12 cellular contexts compared by ENCODE assay signal in genomic region chr11:70205766-70206165, GRCh38. TPM values are rescaled to one million over a fixed set of nuclear protein-coding genes. Genes with fewer than 3 reads are reported as not detected.
DNase-seq lines count a peak whose midpoint lies in the region; ATAC-seq and TF ChIP-seq lines count a peak whose summit lies in the region.
"Had no signal": no experiment of that assay in that cellular context is flagged by ENCODE, and none has a peak within 500 bp of the region (broad histone marks: within the 10 kb centered on the region; RNA-seq: fewer than 3 reads in every experiment).

No MANE protein-coding gene starts in this region.

- intact Hi-C loops in activated T-helper 1 cell treated with anti-CD3 and anti-CD28 coated beads, Interleukin-12 subunit alpha, Interleukin-12 subunit beta, Interleukin-2, Interleukin-4 antibody, amounts not matched to agents 30 ng/mL and 10 ng/mL and 1 ng/mL, durations not matched to agents 14 hours and 24 hours and 36 hours (cut with micrococcal nuclease): loop anchor here (2.0 kb wide), 1 partner anchor 193 kb away; the partner anchor contains the start of gene CTTN

- peak overlapping the region; percentile 64 for H3K27ac Mint-ChIP-seq in stimulated activated naive CD8-positive, alpha-beta T cell treated with anti-CD3 and anti-CD28 coated beads, Interleukin-15, Interleukin-2, amounts not matched to agents 100 ng/mL and 50 ng/mL, for 24 hours
- peak overlapping the region; percentile 99 for H3K27ac Mint-ChIP-seq in activated T-helper 1 cell treated with anti-CD3 and anti-CD28 coated beads, Interleukin-12 subunit alpha, Interleukin-12 subunit beta, Interleukin-2, Interleukin-4 antibody, amounts not matched to agents 30 ng/mL and 10 ng/mL and 1 ng/mL, durations not matched to agents 14 hours and 24 hours and 36 hours
- H3K27ac Mint-ChIP-seq in immature natural killer cell: peak overlapping the region; percentile 59 to 97 (median 96)
- H3K27ac Mint-ChIP-seq: progenitor cell of endocrine pancreas had no signal

- no peaks in the 10 kb centered on the region for H3K27me3 ChIP-seq in foreskin keratinocyte
- H3K27me3 ChIP-seq: BE2C had no signal

- ATAC-seq in stimulated activated naive CD8-positive, alpha-beta T cell treated with anti-CD3 and anti-CD28 coated beads, Interleukin-15, Interleukin-2, amounts not matched to agents 100 U/mL and 50 U/mL, for 24 hours: no peak
- no peak for ATAC-seq in GM18861 (IDR thresholded peaks at IDR 0.05; ENCODE audit: unreplicated experiment)
- ATAC-seq in foreskin keratinocyte: no peak

- H3K4me1 Mint-ChIP-seq in stimulated activated naive CD8-positive, alpha-beta T cell treated with anti-CD3 and anti-CD28 coated beads, Interleukin-15, Interleukin-2, amounts not matched to agents 100 ng/mL and 50 ng/mL, for 24 hours (ENCODE audit: low read depth): peaks cover 63% of the 10 kb centered on the region
- peaks cover 49% of the 10 kb centered on the region for H3K4me1 Mint-ChIP-seq in activated T-helper 1 cell treated with anti-CD3 and anti-CD28 coated beads, Interleukin-12 subunit alpha, Interleukin-12 subunit beta, Interleukin-2, Interleukin-4 antibody, amounts not matched to agents 30 ng/mL and 10 ng/mL and 1 ng/mL, durations not matched to agents 14 hours and 24 hours and 36 hours (ENCODE audit: low read depth)
- peaks cover 41 to 62% of the 10 kb centered on the region in 2 donors for H3K4me1 Mint-ChIP-seq in immature natural killer cell

- H3K27ac ChIP-seq in foreskin keratinocyte: no peak overlapping the region

- no peaks in the 10 kb centered on the region for H3K4me1 ChIP-seq in foreskin keratinocyte

- H3K27me3 Mint-ChIP-seq in stimulated activated naive CD8-positive, alpha-beta T cell treated with anti-CD3 and anti-CD28 coated beads, Interleukin-15, Interleukin-2, amounts not matched to agents 100 ng/mL and 50 ng/mL, for 24 hours: no peaks in the 10 kb centered on the region
- H3K27me3 Mint-ChIP-seq in activated T-helper 1 cell treated with anti-CD3 and anti-CD28 coated beads, Interleukin-12 subunit alpha, Interleukin-12 subunit beta, Interleukin-2, Interleukin-4 antibody, amounts not matched to agents 30 ng/mL and 10 ng/mL and 1 ng/mL, durations not matched to agents 14 hours and 24 hours and 36 hours (ENCODE audit: insufficient read depth): peaks cover 2% of the 10 kb centered on the region
- H3K27me3 Mint-ChIP-seq in immature natural killer cell (ENCODE audit: low read depth in 3 of 3): peaks cover 12 to 23% (median 22%) of the 10 kb centered on the region in 3 donors
- H3K27me3 Mint-ChIP-seq: progenitor cell of endocrine pancreas had no signal

- no peak for DNase-seq in stimulated activated naive CD8-positive, alpha-beta T cell treated with anti-CD3 and anti-CD28 coated beads, Interleukin-15, Interleukin-2, amounts not matched to agents 100 U/mL and 50 U/mL, for 24 hours
- peak; percentile 6 for DNase-seq in activated T-helper 1 cell treated with anti-CD3 and anti-CD28 coated beads, Interleukin-12 subunit alpha, Interleukin-12 subunit beta, Interleukin-2, Interleukin-4 antibody, amounts not matched to agents 30 ng/mL and 10 ng/mL and 1 ng/mL, durations not matched to agents 14 hours and 24 hours and 36 hours (ENCODE audit: low spot score)
- DNase-seq in immature natural killer cell: no peak
- DNase-seq in NCI-H2081 (lab: John Stamatoyannopoulos, UW): no peak
- DNase-seq in NCI-H345 (lab: John Stamatoyannopoulos, UW): no peak
- no peak for DNase-seq in foreskin keratinocyte
- DNase-seq: activated CD4-positive, CD25-positive, alpha-beta regulatory T cell treated with anti-CD3 and anti-CD28 coated beads, Interleukin-2, amount 50 U/mL, for 72 hours; BE2C; NCI-H2171 treated with DMSO at 0.1 percent for 48 hours had no signal

- no peaks in the 10 kb centered on the region for H3K9me3 Mint-ChIP-seq in stimulated activated naive CD8-positive, alpha-beta T cell treated with anti-CD3 and anti-CD28 coated beads, Interleukin-15, Interleukin-2, amounts not matched to agents 100 ng/mL and 50 ng/mL, for 24 hours
- H3K9me3 Mint-ChIP-seq in activated T-helper 1 cell treated with anti-CD3 and anti-CD28 coated beads, Interleukin-12 subunit alpha, Interleukin-12 subunit beta, Interleukin-2, Interleukin-4 antibody, amounts not matched to agents 30 ng/mL and 10 ng/mL and 1 ng/mL, durations not matched to agents 14 hours and 24 hours and 36 hours: no peaks in the 10 kb centered on the region
- H3K9me3 Mint-ChIP-seq in immature natural killer cell: no peaks in the 10 kb centered on the region

- H3K36me3 Mint-ChIP-seq in stimulated activated naive CD8-positive, alpha-beta T cell treated with anti-CD3 and anti-CD28 coated beads, Interleukin-15, Interleukin-2, amounts not matched to agents 100 ng/mL and 50 ng/mL, for 24 hours (ENCODE audit: low read depth): peaks cover 52% of the 10 kb centered on the region
- H3K36me3 Mint-ChIP-seq in activated T-helper 1 cell treated with anti-CD3 and anti-CD28 coated beads, Interleukin-12 subunit alpha, Interleukin-12 subunit beta, Interleukin-2, Interleukin-4 antibody, amounts not matched to agents 30 ng/mL and 10 ng/mL and 1 ng/mL, durations not matched to agents 14 hours and 24 hours and 36 hours (ENCODE audit: low read depth): peaks cover 51% of the 10 kb centered on the region
- H3K36me3 Mint-ChIP-seq in immature natural killer cell: peaks cover 13 to 29% (median 14%) of the 10 kb centered on the region in 3 donors

- H3K4me3 Mint-ChIP-seq in stimulated activated naive CD8-positive, alpha-beta T cell treated with anti-CD3 and anti-CD28 coated beads, Interleukin-15, Interleukin-2, amounts not matched to agents 100 ng/mL and 50 ng/mL, for 24 hours: peak overlapping the region; percentile 96
- peak overlapping the region; percentile 99 for H3K4me3 Mint-ChIP-seq in activated T-helper 1 cell treated with anti-CD3 and anti-CD28 coated beads, Interleukin-12 subunit alpha, Interleukin-12 subunit beta, Interleukin-2, Interleukin-4 antibody, amounts not matched to agents 30 ng/mL and 10 ng/mL and 1 ng/mL, durations not matched to agents 14 hours and 24 hours and 36 hours
- peak overlapping the region in 3 of 5 donors; percentile 89 to 97 (median 96) for H3K4me3 Mint-ChIP-seq in immature natural killer cell

- no peak for TF ChIP-seq CTCF in foreskin keratinocyte (conservative IDR thresholded peaks at IDR 0.05)

RNA-seq across cellular contexts. Expression of gene FADD, which starts 2.7 kb away (rescaled TPM):
- 47.9 and 51.8 TPM in 2 replicates for total RNA-seq in activated T-helper 1 cell treated with anti-CD3 and anti-CD28 coated beads, Interleukin-12 subunit alpha, Interleukin-12 subunit beta, Interleukin-2, Interleukin-4 antibody, amounts not matched to agents 30 ng/mL and 10 ng/mL and 1 ng/mL, durations not matched to agents 14 hours and 24 hours and 36 hours
- polyA plus RNA-seq in immature natural killer cell (10 to 100 TPM in 2 of 3 donors, 1 to 10 TPM in 1; 9.6 to 21.5 (median 12.6) TPM), foreskin keratinocyte (47.7 and 52.2 TPM in 2 replicates)
- 46.6 and 48.7 TPM in 2 replicates for total RNA-seq in foreskin keratinocyte
